In genomic region chr4:14169460-14169859, GRCh38 we compare ENCODE assay signal across 18 cellular contexts.
DNase-seq lines count a peak whose midpoint lies in the region; ATAC-seq and TF ChIP-seq lines count a peak whose summit lies in the region.
"Had no signal": no experiment of that assay in that cellular context is flagged by ENCODE, and none has a peak within 500 bp of the region (broad histone marks: within the 10 kb centered on the region; RNA-seq: fewer than 3 reads in every experiment).

No MANE protein-coding gene starts in this region.

- H3K79me2 ChIP-seq in GM23338 (replicated peaks; ENCODE audit: insufficient read depth), result no peaks in the 10 kb centered on the region
- no peaks in the 10 kb centered on the region for H3K79me2 ChIP-seq in fibroblast of lung (ENCODE audit: control insufficient read depth, insufficient read depth, low read length)

- CTCF ChIA-PET in CD4-positive, alpha-beta memory T cell (lab: Charles Lee; ENCODE audit: partially characterized antibody), result no interaction called here

- no peaks in the 10 kb centered on the region for H3K36me3 ChIP-seq in GM23338 (ENCODE audit: insufficient read depth)
- no peaks in the 10 kb centered on the region for H3K36me3 ChIP-seq in RWPE2 (ENCODE audit: low read depth)
- H3K36me3 ChIP-seq in fibroblast of lung (ENCODE audit: control insufficient read depth, insufficient read depth, low read length), result no peaks in the 10 kb centered on the region
- no peaks in the 10 kb centered on the region for H3K36me3 ChIP-seq in skeletal muscle satellite cell (ENCODE audit: insufficient read depth, low read length)
- no peaks in the 10 kb centered on the region for H3K36me3 ChIP-seq in CD4-positive, alpha-beta memory T cell (ENCODE audit: insufficient read depth, low read length)
- H3K36me3 ChIP-seq: neural progenitor cell, uterus had no signal

- H3K9me3 ChIP-seq in RWPE2 (ENCODE audit: severe bottlenecking), result no peaks in the 10 kb centered on the region
- no peaks in the 10 kb centered on the region for H3K9me3 ChIP-seq in fibroblast of lung (ENCODE audit: control insufficient read depth, insufficient read depth, low read depth, low read length)
- no peaks in the 10 kb centered on the region for H3K9me3 ChIP-seq in skeletal muscle satellite cell (replicated peaks; ENCODE audit: low read length)
- no peaks in the 10 kb centered on the region for H3K9me3 ChIP-seq in CD4-positive, alpha-beta memory T cell (ENCODE audit: control insufficient read depth in 1 of 2, low read length in 2 of 2)
- H3K9me3 ChIP-seq: uterus had no signal

- TF ChIP-seq CTCF in GM23338 (conservative IDR thresholded peaks at IDR 0.05; ENCODE audit: low read depth in 2 of 2) (no peak), RWPE2 (IDR thresholded peaks at IDR 0.05; ENCODE audit: poor library complexity, severe bottlenecking) (no peak), fibroblast of lung (conservative IDR thresholded peaks at IDR 0.05 in 1 of 2, IDR thresholded peaks at IDR 0.05 in 1 of 2; ENCODE audit: low read depth in 1 of 2, low read length in 2 of 2) (no peak)

- no peak for ATAC-seq in GM23338
- peak; percentile 72 for ATAC-seq in RWPE2 (ENCODE audit: low read depth)
- ATAC-seq: esophagus mucosa; stimulated activated naive CD8-positive, alpha-beta T cell treated with anti-CD3 and anti-CD28 coated beads, Interleukin-15, Interleukin-2, amounts not matched to agents 100 U/mL and 50 U/mL, for 24 hours had no signal

- POLR2A ChIA-PET in CD4-positive, alpha-beta memory T cell (lab: Charles Lee; ENCODE audit: partially characterized antibody), result no interaction called here

- H3K27me3 ChIP-seq in GM23338 (ENCODE audit: insufficient read depth), result no peaks in the 10 kb centered on the region
- H3K27me3 ChIP-seq in RWPE2 (ENCODE audit: insufficient read depth, poor library complexity, severe bottlenecking), result no peaks in the 10 kb centered on the region
- no peaks in the 10 kb centered on the region for H3K27me3 ChIP-seq in fibroblast of lung (ENCODE audit: control insufficient read depth, insufficient read depth, low read length)
- H3K27me3 ChIP-seq in skeletal muscle satellite cell (ENCODE audit: control insufficient read depth, insufficient read depth, low read length), result no peaks in the 10 kb centered on the region
- no peaks in the 10 kb centered on the region for H3K27me3 ChIP-seq in CD4-positive, alpha-beta memory T cell (ENCODE audit: insufficient read depth, low read length)
- H3K27me3 ChIP-seq: neural progenitor cell, uterus had no signal

- H3K4me3 Mint-ChIP-seq in GM23338, result no peak overlapping the region
- no peak overlapping the region for H3K4me3 Mint-ChIP-seq in CD4-positive, alpha-beta memory T cell
- H3K4me3 Mint-ChIP-seq: activated naive CD4-positive, alpha-beta T cell treated with anti-CD3 and anti-CD28 coated beads, Interleukin-2, amount 50 U/mL, for 24 hours; CD4-positive, CD25-positive, alpha-beta regulatory T cell; neural progenitor cell had no signal

- peaks cover 24% of the 10 kb centered on the region for H3K4me1 ChIP-seq in GM23338 (ENCODE audit: insufficient read depth)
- H3K4me1 ChIP-seq in RWPE2 (ENCODE audit: insufficient read depth, poor library complexity, severe bottlenecking), result peaks cover 30% of the 10 kb centered on the region
- no peaks in the 10 kb centered on the region for H3K4me1 ChIP-seq in fibroblast of lung (ENCODE audit: control insufficient read depth, extremely low read depth, insufficient read depth, low read length)
- H3K4me1 ChIP-seq in skeletal muscle satellite cell (ENCODE audit: control insufficient read depth, insufficient read depth, low read length), result peaks cover 28% of the 10 kb centered on the region
- no peaks in the 10 kb centered on the region for H3K4me1 ChIP-seq in CD4-positive, alpha-beta memory T cell (ENCODE audit: insufficient read depth, low read length)
- H3K4me1 ChIP-seq: neural progenitor cell, uterus had no signal

- no peaks in the 10 kb centered on the region for H3F3A ChIP-seq in GM23338 (replicated peaks; ENCODE audit: low read depth)

- H3K27ac ChIP-seq in GM23338 (ENCODE audit: low read depth) (peak overlapping the region; percentile 90), RWPE2 (ENCODE audit: poor library complexity, severe bottlenecking) (peak overlapping the region; percentile 84), fibroblast of lung (ENCODE audit: insufficient read depth, low read length) (peak overlapping the region; percentile 33)
- H3K27ac ChIP-seq in CD4-positive, alpha-beta memory T cell (ENCODE audit: low read depth, low read length), result no peak overlapping the region
- H3K27ac ChIP-seq: neural progenitor cell, uterus had no signal

- H3K27me3 Mint-ChIP-seq in GM23338 (ENCODE audit: insufficient read depth, low read depth, poor library complexity), result peaks cover 1% of the 10 kb centered on the region
- no peaks in the 10 kb centered on the region for H3K27me3 Mint-ChIP-seq in CD4-positive, alpha-beta memory T cell
- H3K27me3 Mint-ChIP-seq: activated naive CD4-positive, alpha-beta T cell treated with anti-CD3 and anti-CD28 coated beads, Interleukin-2, amount 50 U/mL, for 24 hours; CD4-positive, CD25-positive, alpha-beta regulatory T cell had no signal

- no peaks in the 10 kb centered on the region for H3K9me2 ChIP-seq in GM23338 (ENCODE audit: insufficient read depth)

- intact Hi-C loops in CD4-positive, alpha-beta memory T cell (cut with micrococcal nuclease), result no loop called here

- H3K27ac Mint-ChIP-seq in GM23338, result no peak overlapping the region
- H3K27ac Mint-ChIP-seq in CD4-positive, alpha-beta memory T cell, result no peak overlapping the region
- H3K27ac Mint-ChIP-seq: activated naive CD4-positive, alpha-beta T cell treated with anti-CD3 and anti-CD28 coated beads, Interleukin-2, amount 50 U/mL, for 24 hours; CD4-positive, CD25-positive, alpha-beta regulatory T cell; neural progenitor cell had no signal

- H2AFZ ChIP-seq in GM23338 (no peak overlapping the region), fibroblast of lung (ENCODE audit: low read length) (no peak overlapping the region)
- H2AFZ ChIP-seq: neural progenitor cell had no signal

- H3K9ac ChIP-seq in fibroblast of lung (ENCODE audit: insufficient read depth, low read length) (no peak overlapping the region), skeletal muscle satellite cell (ENCODE audit: low read depth, low read length) (peak overlapping the region; percentile 45)
- H3K9ac ChIP-seq: neural progenitor cell had no signal

- H3K4me2 ChIP-seq in GM23338 (peak overlapping the region; percentile 48; the same call in 1 of the 2 replicates), fibroblast of lung (ENCODE audit: extremely low read depth, insufficient read depth, low read length) (no peak overlapping the region), skeletal muscle satellite cell (ENCODE audit: low read length) (no peak overlapping the region)
- H3K4me2 ChIP-seq: neural progenitor cell had no signal

- H3K36me3 Mint-ChIP-seq in GM23338 (ENCODE audit: low read depth), result no peaks in the 10 kb centered on the region
- no peaks in the 10 kb centered on the region for H3K36me3 Mint-ChIP-seq in CD4-positive, alpha-beta memory T cell
- H3K36me3 Mint-ChIP-seq: activated naive CD4-positive, alpha-beta T cell treated with anti-CD3 and anti-CD28 coated beads, Interleukin-2, amount 50 U/mL, for 24 hours; CD4-positive, CD25-positive, alpha-beta regulatory T cell; neural progenitor cell had no signal

- no peaks in the 10 kb centered on the region for H3K9me3 Mint-ChIP-seq in GM23338
- H3K9me3 Mint-ChIP-seq in CD4-positive, alpha-beta memory T cell, result peaks cover 0 to 2% (median 0%) of the 10 kb centered on the region in 8 donors
- H3K9me3 Mint-ChIP-seq: activated naive CD4-positive, alpha-beta T cell treated with anti-CD3 and anti-CD28 coated beads, Interleukin-2, amount 50 U/mL, for 24 hours; neural progenitor cell had no signal

- DNase-seq in GM23338 (ENCODE audit: low spot score) (no peak), RWPE2 (ENCODE audit: low spot score) (no peak), fibroblast of lung (ENCODE audit: low read depth in 2 of 2) (peak; percentile 25 to 62), T1000 (lab: John Stamatoyannopoulos, UW) (no peak)
- no peak for DNase-seq in CD4-positive, alpha-beta memory T cell
- DNase-seq in activated CD4-positive, alpha-beta T cell treated with anti-CD3 and anti-CD28 coated beads, Interleukin-2, amount 50 U/mL, for 4 hours, result no peak
- DNase-seq: activated CD4-positive, CD25-positive, alpha-beta regulatory T cell; activated CD8-positive, alpha-beta memory T cell treated with anti-CD3 and anti-CD28 coated beads, Interleukin-2, amount 50 U/mL, for 4 hours; CD4-positive, CD25-positive, alpha-beta regulatory T cell; cerebellar nuclear complex; NCI-H2171 treated with DMSO at 0.1 percent for 48 hours had no signal

- peaks cover 24% of the 10 kb centered on the region for H3K4me1 Mint-ChIP-seq in GM23338
- no peaks in the 10 kb centered on the region for H3K4me1 Mint-ChIP-seq in CD4-positive, alpha-beta memory T cell
- H3K4me1 Mint-ChIP-seq: activated naive CD4-positive, alpha-beta T cell treated with anti-CD3 and anti-CD28 coated beads, Interleukin-2, amount 50 U/mL, for 24 hours; CD4-positive, CD25-positive, alpha-beta regulatory T cell; neural progenitor cell had no signal

- H4K20me1 ChIP-seq in GM23338 (replicated peaks; ENCODE audit: insufficient read depth) (no peaks in the 10 kb centered on the region), fibroblast of lung (ENCODE audit: control insufficient read depth, extremely low read depth, insufficient read depth, low read length) (no peaks in the 10 kb centered on the region)

- H3K4me3 ChIP-seq in GM23338 (no peak overlapping the region), RWPE2 (ENCODE audit: severe bottlenecking) (no peak overlapping the region), fibroblast of lung (replicated peaks in 1 of 4; ENCODE audit: control extremely low read depth in 1 of 4, insufficient read depth in 1 of 4, low read depth in 3 of 4, low read length in 4 of 4) (no peak overlapping the region), skeletal muscle satellite cell (ENCODE audit: low read length) (no peak overlapping the region)
- H3K4me3 ChIP-seq in CD4-positive, alpha-beta memory T cell (ENCODE audit: low read length in 2 of 2), result no peak overlapping the region
- H3K4me3 ChIP-seq: lung, neural progenitor cell, uterus had no signal

TF ChIP-seq in GM23338, 12 proteins besides CTCF, POLR2A, EP300 and RAD21 (continues in another document):
- TF ChIP-seq STAT1 (IDR thresholded peaks at IDR 0.05; ENCODE audit: unreplicated experiment), result no peak
- no peak for TF ChIP-seq ZNF331 (CRISPR knock-in tag; IDR thresholded peaks at IDR 0.05; ENCODE audit: low read depth)
- TF ChIP-seq ETS1 (IDR thresholded peaks at IDR 0.05), result no peak
- TF ChIP-seq CREB1 (CRISPR knock-in tag; IDR thresholded peaks at IDR 0.05; ENCODE audit: low read depth), result no peak

Comparison
In these comparisons a context has a peak if more than half of its experiments do, and no peak if none do; other contexts are left out.
1. DNase-seq: peak in fibroblast of lung (2 of 2); none in GM23338 (single experiment), RWPE2 (single experiment), T1000 (single experiment), CD4-positive, alpha-beta memory T cell (0 of 5) and activated CD4-positive, alpha-beta T cell treated with anti-CD3 and anti-CD28 coated beads, Interleukin-2, amount 50 U/mL, for 4 hours (0 of 2).